In the genomic region with DNA sequence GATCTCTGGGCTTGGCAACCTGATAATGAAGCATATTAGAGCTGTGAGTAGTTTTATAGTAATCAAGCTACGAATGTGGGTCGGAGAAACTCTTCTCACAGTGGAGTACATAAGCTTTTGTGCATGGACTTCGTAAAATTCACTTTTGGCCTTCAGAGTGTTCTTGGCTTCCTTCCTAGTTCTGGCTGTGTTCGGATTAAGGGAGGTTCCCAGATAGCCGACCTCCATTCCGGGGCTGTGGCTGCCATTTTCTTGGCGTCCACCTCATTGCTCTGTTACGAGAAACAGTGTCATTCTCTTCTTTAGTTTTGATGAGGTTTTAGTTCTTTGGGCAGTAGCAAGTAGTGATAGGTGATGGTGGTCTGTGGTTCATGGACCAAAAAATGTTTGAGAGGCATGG, we compare ENCODE assay signal across 20 cellular contexts.
"Had no signal": no experiment of that assay in that cellular context is flagged by ENCODE, and none has a peak within 500 bp of the region (broad histone marks: within the 10 kb centered on the region; RNA-seq: fewer than 3 reads in every experiment).

No MANE protein-coding gene starts in this region.

- H3K4me3 Mint-ChIP-seq: activated CD4-positive, alpha-beta memory T cell treated with anti-CD3 and anti-CD28 coated beads for 36 hours; activated naive CD8-positive, alpha-beta T cell; activated T-helper 1 cell treated with anti-CD3 and anti-CD28 coated beads, Interleukin-12 subunit alpha, Interleukin-12 subunit beta, Interleukin-2, Interleukin-4 antibody, amounts not matched to agents 30 ng/mL and 10 ng/mL and 1 ng/mL, durations not matched to agents 14 hours and 24 hours and 36 hours; central memory CD8-positive, alpha-beta T cell; immature natural killer cell; stimulated activated naive CD8-positive, alpha-beta T cell treated with anti-CD3 and anti-CD28 coated beads, Interleukin-15, Interleukin-2, amounts not matched to agents 100 ng/mL and 50 ng/mL, for 24 hours had no signal

- H3K27me3 ChIP-seq: body of pancreas, colonic mucosa, gastrocnemius medialis, suprapubic skin, upper lobe of left lung had no signal

- H3K27ac ChIP-seq: body of pancreas, colonic mucosa, gastrocnemius medialis, suprapubic skin, upper lobe of left lung had no signal

- H3K4me3 ChIP-seq: body of pancreas, colonic mucosa, gastrocnemius medialis, lung, suprapubic skin, upper lobe of left lung had no signal

- DNase-seq: activated CD4-positive, alpha-beta memory T cell treated with anti-CD3 and anti-CD28 coated beads for 36 hours; activated CD4-positive, alpha-beta T cell treated with anti-CD3 and anti-CD28 coated beads for 4 hours; activated T-cell treated with anti-CD3 and anti-CD28 coated beads for 4 hours; amygdala; body of pancreas; colonic mucosa; erythroblast; gastrocnemius medialis; immature natural killer cell; midbrain; occipital lobe; retina; stimulated activated CD4-positive, alpha-beta T cell treated with anti-CD3 and anti-CD28 coated beads, Interleukin-2, amount 100 ng/mL, for 24 hours; upper lobe of left lung had no signal

- H3K36me3 Mint-ChIP-seq: activated CD4-positive, alpha-beta memory T cell treated with anti-CD3 and anti-CD28 coated beads for 36 hours; immature natural killer cell had no signal

- ATAC-seq: body of pancreas, gastrocnemius medialis had no signal

- H3K9me3 ChIP-seq: body of pancreas, colonic mucosa, gastrocnemius medialis, suprapubic skin, upper lobe of left lung had no signal

- H3K4me1 ChIP-seq: colonic mucosa, suprapubic skin had no signal

- H3K36me3 ChIP-seq: colonic mucosa, gastrocnemius medialis, suprapubic skin, upper lobe of left lung had no signal

- H3K9me3 Mint-ChIP-seq: activated CD4-positive, alpha-beta memory T cell treated with anti-CD3 and anti-CD28 coated beads for 36 hours; activated T-helper 1 cell treated with anti-CD3 and anti-CD28 coated beads, Interleukin-12 subunit alpha, Interleukin-12 subunit beta, Interleukin-2, Interleukin-4 antibody, amounts not matched to agents 30 ng/mL and 10 ng/mL and 1 ng/mL, durations not matched to agents 14 hours and 24 hours and 36 hours; central memory CD8-positive, alpha-beta T cell; immature natural killer cell; stimulated activated naive CD8-positive, alpha-beta T cell treated with anti-CD3 and anti-CD28 coated beads, Interleukin-15, Interleukin-2, amounts not matched to agents 100 ng/mL and 50 ng/mL, for 24 hours had no signal

- H3K27ac Mint-ChIP-seq: activated CD4-positive, alpha-beta memory T cell treated with anti-CD3 and anti-CD28 coated beads for 36 hours; activated naive CD8-positive, alpha-beta T cell; activated T-helper 1 cell treated with anti-CD3 and anti-CD28 coated beads, Interleukin-12 subunit alpha, Interleukin-12 subunit beta, Interleukin-2, Interleukin-4 antibody, amounts not matched to agents 30 ng/mL and 10 ng/mL and 1 ng/mL, durations not matched to agents 14 hours and 24 hours and 36 hours; immature natural killer cell; stimulated activated naive CD8-positive, alpha-beta T cell treated with anti-CD3 and anti-CD28 coated beads, Interleukin-15, Interleukin-2, amounts not matched to agents 100 ng/mL and 50 ng/mL, for 24 hours had no signal

- H3K27me3 Mint-ChIP-seq: activated CD4-positive, alpha-beta memory T cell treated with anti-CD3 and anti-CD28 coated beads for 36 hours; activated naive CD8-positive, alpha-beta T cell; central memory CD8-positive, alpha-beta T cell; stimulated activated naive CD8-positive, alpha-beta T cell treated with anti-CD3 and anti-CD28 coated beads, Interleukin-15, Interleukin-2, amounts not matched to agents 100 ng/mL and 50 ng/mL, for 24 hours had no signal
